In genomic region chr6:143575440-143575839, GRCh38 we compare ENCODE assay signal across 8 cellular contexts.
A peak's percentile ranks its signal among the peaks of the same experiment; 100 is the strongest.
DNase-seq lines count a peak whose midpoint lies in the region; ATAC-seq, FAIRE-seq and TF ChIP-seq lines count a peak whose summit lies in the region.

No MANE protein-coding gene starts in this region.

- H3K9me3 ChIP-seq in SK-N-MC (ENCODE audit: low read depth, low read length): no peaks in the 10 kb centered on the region
- no peaks in the 10 kb centered on the region for H3K9me3 ChIP-seq in iPS DF 6.9 (ENCODE audit: control insufficient read depth, insufficient read depth, low read length)
- no peaks in the 10 kb centered on the region for H3K9me3 ChIP-seq in spleen

- no peaks in the 10 kb centered on the region for H3K9me3 Mint-ChIP-seq in brain

- peak; percentile 85 for DNase-seq in GM12865 (ENCODE audit: low read depth)
- DNase-seq in NCI-H1105 (lab: John Stamatoyannopoulos, UW): peak; percentile 55
- peak; percentile 52 for DNase-seq in SK-N-MC (ENCODE audit: low read depth, low spot score)
- DNase-seq in iPS DF 6.9 (ENCODE audit: low read depth, low spot score): peak; percentile 67
- DNase-seq in spleen: no peak

- H3K4me1 ChIP-seq in iPS DF 6.9 (ENCODE audit: control insufficient read depth, insufficient read depth, low read length) (peaks cover 1% of the 10 kb centered on the region; the same call in 1 of the 2 replicates), spleen (peaks cover 0 to 7% (median 2%) of the 10 kb centered on the region in 6 donors)

- no peak overlapping the region for H3K27ac ChIP-seq in SK-N-MC
- no peak overlapping the region for H3K27ac ChIP-seq in iPS DF 6.9 (ENCODE audit: low read length)
- no peak overlapping the region for H3K27ac ChIP-seq in spleen

- peak; percentile 99 for FAIRE-seq in A204.1 (lab: Jason Lieb, UNC)

- no peaks in the 10 kb centered on the region for H3K36me3 Mint-ChIP-seq in brain

- H3K9ac ChIP-seq in SK-N-MC (ENCODE audit: insufficient read length): no peak overlapping the region

- WGBS in iPS DF 6.9 (ENCODE audit: insufficient coverage, insufficient read length): no CpG with 5 or more reads among the region's 5 CpGs
- 0 to 22% (median 11%) methylated on average over 5 of the region's 5 CpGs for WGBS in spleen, 5 donors

- peak; percentile 91 for ATAC-seq in HG02623 (IDR thresholded peaks at IDR 0.05; ENCODE audit: unreplicated experiment)

- peak overlapping the region in 1 of 5 experiments; percentile 2 for H3K27ac Mint-ChIP-seq in brain

- intact Hi-C loops in spleen (cut with DNase I; ENCODE audit: low total_unique reads): loop anchor here (2.0 kb wide), 1 partner anchor 439 kb away; no protein-coding TSS in a partner anchor

- no peaks in the 10 kb centered on the region for H3K27me3 ChIP-seq in iPS DF 6.9 (ENCODE audit: control insufficient read depth, insufficient read depth, low read length)
- no peaks in the 10 kb centered on the region for H3K27me3 ChIP-seq in spleen (replicated peaks in 1 of 7)

- TF ChIP-seq POLR2A in spleen (IDR thresholded peaks at IDR 0.05): no peak

- H3K27me3 Mint-ChIP-seq in brain: peaks cover 3% of the 10 kb centered on the region

- H3K4me3 ChIP-seq in GM12865 (ENCODE audit: low read depth, low read length) (no peak overlapping the region), SK-N-MC (no peak overlapping the region), iPS DF 6.9 (ENCODE audit: low read length) (no peak overlapping the region), spleen (no peak overlapping the region)

- H3K36me3 ChIP-seq in SK-N-MC (ENCODE audit: insufficient read depth, low read length): no peaks in the 10 kb centered on the region
- no peaks in the 10 kb centered on the region for H3K36me3 ChIP-seq in iPS DF 6.9 (ENCODE audit: control insufficient read depth, insufficient read depth, low read length)
- no peaks in the 10 kb centered on the region for H3K36me3 ChIP-seq in spleen

- peaks cover 12% of the 10 kb centered on the region for H3K4me1 Mint-ChIP-seq in brain

- H3K4me3 Mint-ChIP-seq in brain: peak overlapping the region in 1 of 5 experiments; percentile 11

- TF ChIP-seq CTCF in GM12865 (IDR thresholded peaks at IDR 0.05; ENCODE audit: insufficient read depth, low read depth, low read length, missing control alignments) (peak; percentile 83), brain (conservative IDR thresholded peaks at IDR 0.05) (peak; percentile 92 to 93), spleen (IDR thresholded peaks at IDR 0.05 in 8 of 11, conservative IDR thresholded peaks at IDR 0.05 in 3 of 11) (peak; percentile 67 to 92 (median 87))
